Comparison of ENCODE assay signal across 16 cellular contexts in genomic region chr13:70034280-70034679, GRCh38.
"Had no signal": no experiment of that assay in that cellular context is flagged by ENCODE, and none has a peak within 500 bp of the region (broad histone marks: within the 10 kb centered on the region; RNA-seq: fewer than 3 reads in every experiment).

No MANE protein-coding gene starts in this region.

- H3K4me3 ChIP-seq: esophagus muscularis mucosa, pancreas, spleen, thoracic aorta had no signal

- DNase-seq: activated B cell treated with CpG ODN at 0.5 μM for 24 hours; activated CD4-positive, alpha-beta memory T cell treated with anti-CD3 and anti-CD28 coated beads for 36 hours; activated CD4-positive, alpha-beta T cell treated with anti-CD3 and anti-CD28 coated beads for 4 hours; activated naive CD8-positive, alpha-beta T cell treated with anti-CD3 and anti-CD28 coated beads for 36 hours; activated T-cell treated with anti-CD3 and anti-CD28 coated beads for 4 hours; amniotic stem cell; effector CD4-positive, alpha-beta T cell; immature natural killer cell; kidney glomerular epithelial cell; natural killer cell; pancreas; spleen; stimulated activated naive B cell treated with anti-CD40 and anti-IgM and Interleukin-4, amounts not matched to agents 10 μg/mL and 1 μg/mL and 100 μg/mL, for 72 hours; T-helper 9 cell had no signal

- ATAC-seq: natural killer cell; pancreas; stimulated activated naive B cell treated with anti-CD40 and anti-IgM and Interleukin-4, amounts not matched to agents 10 μg/mL and 1 μg/mL and 100 μg/mL, for 72 hours had no signal
